ENCODE assay signal across 28 cellular contexts in genomic region chrX:42499620-42500019, GRCh38.
"Had no signal": no experiment of that assay in that cellular context is flagged by ENCODE, and none has a peak within 500 bp of the region (broad histone marks: within the 10 kb centered on the region; RNA-seq: fewer than 3 reads in every experiment).

No MANE protein-coding gene starts in this region.

- H3K27ac Mint-ChIP-seq: natural killer cell; nephron; neural progenitor cell; progenitor cell of endocrine pancreas; stimulated activated effector memory CD8-positive, alpha-beta T cell treated with anti-CD3 and anti-CD28 coated beads, Interleukin-12 subunit alpha, Interleukin-12 subunit beta, amount 100 ng/mL, for 72 hours; stimulated activated naive B cell treated with anti-CD40 and anti-IgM and Interleukin-4, amounts not matched to agents 10 μg/mL and 1 μg/mL and 100 μg/mL, for 72 hours; stimulated activated naive CD8-positive, alpha-beta T cell treated with anti-CD3 and anti-CD28 coated beads, Interleukin-15, Interleukin-2, amounts not matched to agents 100 ng/mL and 50 ng/mL, for 24 hours; type B pancreatic cell had no signal

- H3K27me3 ChIP-seq: neural progenitor cell, ovary, right lobe of liver, stomach, thyroid gland, transverse colon, upper lobe of right lung, uterus had no signal

- H3K36me3 ChIP-seq: neural progenitor cell, ovary, right lobe of liver, sigmoid colon, stomach, thoracic aorta, thyroid gland, transverse colon, upper lobe of right lung, uterus had no signal

- H3K4me3 Mint-ChIP-seq: natural killer cell; nephron; neural progenitor cell; stimulated activated effector memory CD8-positive, alpha-beta T cell treated with anti-CD3 and anti-CD28 coated beads, Interleukin-12 subunit alpha, Interleukin-12 subunit beta, amount 100 ng/mL, for 72 hours; stimulated activated naive B cell treated with anti-CD40 and anti-IgM and Interleukin-4, amounts not matched to agents 10 μg/mL and 1 μg/mL and 100 μg/mL, for 72 hours; stimulated activated naive CD8-positive, alpha-beta T cell treated with anti-CD3 and anti-CD28 coated beads, Interleukin-15, Interleukin-2, amounts not matched to agents 100 ng/mL and 50 ng/mL, for 24 hours; type B pancreatic cell had no signal

- H3K4me2 ChIP-seq: neural progenitor cell had no signal

- H3K36me3 Mint-ChIP-seq: natural killer cell; neural progenitor cell; stimulated activated effector memory CD8-positive, alpha-beta T cell treated with anti-CD3 and anti-CD28 coated beads, Interleukin-12 subunit alpha, Interleukin-12 subunit beta, amount 100 ng/mL, for 72 hours; type B pancreatic cell had no signal

- FAIRE-seq: small intestine had no signal

- DNase-seq: natural killer cell; occipital lobe; ovary; posterior cingulate gyrus; psoas muscle; right cardiac atrium; right lobe of liver; sigmoid colon; small intestine; stimulated activated CD4-positive, alpha-beta T cell treated with anti-CD3 and anti-CD28 coated beads, Interleukin-15, amount 100 ng/mL, for 24 hours; stimulated activated CD4-positive, alpha-beta T cell treated with anti-CD3 and anti-CD28 coated beads, Interleukin-2, amount 100 ng/mL, for 24 hours; stimulated activated CD4-positive, alpha-beta T cell treated with anti-CD3 and anti-CD28 coated beads, Interleukin-2, amount 100 ng/mL, for 48 hours; stimulated activated CD4-positive, alpha-beta T cell treated with anti-CD3 and anti-CD28 coated beads, Interleukin-4, amount 100 ng/mL, for 24 hours; stimulated activated naive B cell treated with anti-CD40 and anti-IgM and Interleukin-4, amounts not matched to agents 10 μg/mL and 1 μg/mL and 100 μg/mL, for 72 hours; stimulated activated naive CD4-positive, alpha-beta T cell treated with Interleukin-2 at 50 U/mL for 16 hours; stomach; thyroid gland; transverse colon; upper lobe of right lung; uterus had no signal

- H2AFZ ChIP-seq: neural progenitor cell, parathyroid adenoma had no signal

- H3K4me3 ChIP-seq: neural progenitor cell, ovary, psoas muscle, right lobe of liver, sigmoid colon, stomach, thoracic aorta, thyroid gland, transverse colon, upper lobe of right lung, uterus had no signal

- H3K27ac ChIP-seq: neural progenitor cell, ovary, parathyroid adenoma, psoas muscle, right lobe of liver, sigmoid colon, stomach, thoracic aorta, thyroid gland, transverse colon, upper lobe of right lung, uterus had no signal

- ATAC-seq: natural killer cell; psoas muscle; right cardiac atrium; right lobe of liver; stimulated activated effector memory CD8-positive, alpha-beta T cell treated with anti-CD3 and anti-CD28 coated beads, Interleukin-12 subunit alpha, Interleukin-12 subunit beta, amount 100 ng/mL, for 72 hours; upper lobe of right lung had no signal

- H3K4me1 ChIP-seq: neural progenitor cell, parathyroid adenoma, psoas muscle, right lobe of liver, sigmoid colon, stomach, thyroid gland, transverse colon, upper lobe of right lung, uterus had no signal

- H3K79me2 ChIP-seq: parathyroid adenoma had no signal

- H3K9ac ChIP-seq: neural progenitor cell, parathyroid adenoma had no signal

- H3K9me3 Mint-ChIP-seq: natural killer cell; nephron; neural progenitor cell; stimulated activated effector memory CD8-positive, alpha-beta T cell treated with anti-CD3 and anti-CD28 coated beads, Interleukin-12 subunit alpha, Interleukin-12 subunit beta, amount 100 ng/mL, for 72 hours; stimulated activated naive B cell treated with anti-CD40 and anti-IgM and Interleukin-4, amounts not matched to agents 10 μg/mL and 1 μg/mL and 100 μg/mL, for 72 hours; stimulated activated naive CD8-positive, alpha-beta T cell treated with anti-CD3 and anti-CD28 coated beads, Interleukin-15, Interleukin-2, amounts not matched to agents 100 ng/mL and 50 ng/mL, for 24 hours; type B pancreatic cell had no signal

- H3K4me1 Mint-ChIP-seq: nephron; neural progenitor cell; stimulated activated effector memory CD8-positive, alpha-beta T cell treated with anti-CD3 and anti-CD28 coated beads, Interleukin-12 subunit alpha, Interleukin-12 subunit beta, amount 100 ng/mL, for 72 hours had no signal

- H3K9me3 ChIP-seq: ovary, psoas muscle, right lobe of liver, sigmoid colon, stomach, thoracic aorta, thyroid gland, transverse colon, upper lobe of right lung, uterus had no signal

- H3K27me3 Mint-ChIP-seq: progenitor cell of endocrine pancreas; stimulated activated naive CD8-positive, alpha-beta T cell treated with anti-CD3 and anti-CD28 coated beads, Interleukin-15, Interleukin-2, amounts not matched to agents 100 ng/mL and 50 ng/mL, for 24 hours; type B pancreatic cell had no signal
